ENCODE assay signal across 8 cellular contexts in genomic region chr2:230956827-230957755, GRCh38.
DNase-seq lines count a peak whose midpoint lies in the region; ATAC-seq and TF ChIP-seq lines count a peak whose summit lies in the region.

No MANE protein-coding gene starts in this region.

- CTCF ChIA-PET in AG04449 (lab: Yijun Ruan, JAX), result interaction anchor here (1.0 to 1.9 kb wide), 3 partner anchors 30 to 109 kb away, joined by 4 to 8 read pairs (median 6); no protein-coding TSS in a partner anchor

- peak overlapping the region; percentile 31 for H3K4me3 ChIP-seq in AG04449 (ENCODE audit: low read depth, low read length)

- ATAC-seq in GM18517 (IDR thresholded peaks at IDR 0.05; ENCODE audit: unreplicated experiment) (peak; percentile 78), HG02884 (IDR thresholded peaks at IDR 0.05; ENCODE audit: unreplicated experiment) (peak; percentile 67)

- POLR2A ChIA-PET in AG04449 (lab: Yijun Ruan, JAX), result no interaction called here

- TF ChIP-seq CTCF in AG04449 (IDR thresholded peaks at IDR 0.05; ENCODE audit: insufficient read depth, low read length, missing control alignments), result no peak

- DNase-seq in AG04449 (ENCODE audit: low read depth, low spot score) (no peak), NCI-H748 (lab: John Stamatoyannopoulos, UW; ENCODE audit: unreplicated experiment) (peak; percentile 58), astrocyte of the hippocampus (ENCODE audit: low read depth, low spot score) (peak; percentile 77), iPS-NIHi11 (ENCODE audit: low spot score) (peak; percentile 76), AML-193 (lab: John Stamatoyannopoulos, UW) (no peak)
- DNase-seq in stimulated activated CD4-positive, alpha-beta T cell treated with anti-CD3 and anti-CD28 coated beads, Interleukin-1b, Interleukin-23, amount 100 ng/mL, for 48 hours, result peak; percentile 34

Comparison
In these comparisons a context has a peak if more than half of its experiments do, and no peak if none do; other contexts are left out.
1. DNase-seq: peak in NCI-H748 (single experiment), astrocyte of the hippocampus (single experiment), iPS-NIHi11 (single experiment) and stimulated activated CD4-positive, alpha-beta T cell treated with anti-CD3 and anti-CD28 coated beads, Interleukin-1b, Interleukin-23, amount 100 ng/mL, for 48 hours (single experiment); none in AG04449 (single experiment) and AML-193 (0 of 2).